In the genomic region with DNA sequence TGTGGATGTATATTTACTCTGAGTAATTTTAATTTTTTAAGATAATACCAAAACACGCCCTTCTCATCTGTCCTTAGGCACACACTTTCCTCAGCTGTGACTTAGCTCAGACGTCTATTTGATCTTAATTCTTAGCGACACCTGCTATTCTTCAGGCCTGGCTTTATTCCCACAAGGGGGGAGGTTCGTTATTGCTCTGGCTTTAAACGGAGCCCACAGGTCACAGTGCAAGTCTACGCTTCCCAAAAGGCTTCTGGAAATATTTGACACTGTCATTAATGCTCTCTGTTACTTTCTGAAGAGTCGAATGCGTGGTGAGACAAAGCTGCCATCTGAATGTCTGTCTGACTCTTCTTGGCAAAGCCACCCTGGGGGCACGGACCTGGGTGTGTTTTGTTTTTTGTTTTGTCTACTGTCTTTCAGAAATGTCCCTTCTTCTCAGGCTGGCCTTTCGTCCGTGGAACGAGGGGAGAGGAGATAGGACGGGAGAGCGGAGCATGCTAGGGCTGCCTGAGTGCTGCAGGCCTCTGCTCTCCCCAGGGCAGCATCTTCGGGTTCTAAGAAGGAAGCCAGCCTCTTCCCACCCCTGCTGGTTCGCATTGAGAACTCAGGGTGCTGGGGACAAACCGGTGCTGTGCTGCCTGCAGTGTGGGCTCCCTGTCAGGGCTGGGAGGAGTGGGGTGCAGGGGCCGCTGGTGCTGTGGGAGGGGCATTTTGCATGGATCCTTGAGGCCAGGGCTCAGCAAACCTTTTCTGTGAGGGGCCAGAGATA, we compare ENCODE assay signal across 11 cellular contexts.
"Had no signal": no experiment of that assay in that cellular context is flagged by ENCODE, and none has a peak within 500 bp of the region (broad histone marks: within the 10 kb centered on the region; RNA-seq: fewer than 3 reads in every experiment).

No MANE protein-coding gene starts in this region.

- H3K4me3 Mint-ChIP-seq: neural crest cell; stimulated activated effector memory CD8-positive, alpha-beta T cell treated with anti-CD3 and anti-CD28 coated beads, Interleukin-12 subunit alpha, Interleukin-12 subunit beta, amount 100 ng/mL, for 72 hours had no signal

- H3K27ac ChIP-seq: body of pancreas, thyroid gland had no signal

- H3K9me3 ChIP-seq: adrenal gland, body of pancreas, thyroid gland had no signal

- DNase-seq: activated CD4-positive, alpha-beta T cell treated with anti-CD3 and anti-CD28 coated beads, Interleukin-2, amount 50 U/mL, for 1 hour; activated naive CD4-positive, alpha-beta T cell treated with anti-CD3 and anti-CD28 coated beads, Interleukin-2, amount 50 U/mL, for 16 hours; activated T-cell treated with anti-CD3 and anti-CD28 coated beads, Interleukin-2, amount 50 U/mL, for 1 hour; adrenal gland; body of pancreas; cerebellar nuclear complex; hypothalamus; thyroid gland had no signal

- H3K4me3 ChIP-seq: adrenal gland, body of pancreas, right atrium auricular region, thyroid gland had no signal

- H3K36me3 ChIP-seq: adrenal gland, right atrium auricular region, thyroid gland had no signal

- H3K27ac Mint-ChIP-seq: stimulated activated effector memory CD8-positive, alpha-beta T cell treated with anti-CD3 and anti-CD28 coated beads, Interleukin-12 subunit alpha, Interleukin-12 subunit beta, amount 100 ng/mL, for 72 hours had no signal

- ATAC-seq: body of pancreas; stimulated activated effector memory CD8-positive, alpha-beta T cell treated with anti-CD3 and anti-CD28 coated beads, Interleukin-12 subunit alpha, Interleukin-12 subunit beta, amount 100 ng/mL, for 72 hours had no signal

- H3K4me1 Mint-ChIP-seq: stimulated activated effector memory CD8-positive, alpha-beta T cell treated with anti-CD3 and anti-CD28 coated beads, Interleukin-12 subunit alpha, Interleukin-12 subunit beta, amount 100 ng/mL, for 72 hours had no signal

- H3K9me3 Mint-ChIP-seq: stimulated activated effector memory CD8-positive, alpha-beta T cell treated with anti-CD3 and anti-CD28 coated beads, Interleukin-12 subunit alpha, Interleukin-12 subunit beta, amount 100 ng/mL, for 72 hours had no signal

- H3K27me3 ChIP-seq: adrenal gland, body of pancreas, right atrium auricular region, thyroid gland had no signal

- H3K36me3 Mint-ChIP-seq: stimulated activated effector memory CD8-positive, alpha-beta T cell treated with anti-CD3 and anti-CD28 coated beads, Interleukin-12 subunit alpha, Interleukin-12 subunit beta, amount 100 ng/mL, for 72 hours had no signal
